In genomic region chr7:150898475-150899011, GRCh38 we compare ENCODE assay signal across 1 cellular context.
TF ChIP-seq lines count a peak whose summit lies in the region.

No MANE protein-coding gene starts in this region.

TF ChIP-seq in K562, 482 proteins besides CTCF, POLR2A, EP300 and RAD21 (continued from another document and continues in another):
- TF ChIP-seq CUX1 (CRISPR knock-in tag; IDR thresholded peaks at IDR 0.05) (no peak), GABPA (tag; conservative IDR thresholded peaks at IDR 0.05; ENCODE audit: low read depth) (no peak), KDM4B (IDR thresholded peaks at IDR 0.05; ENCODE audit: borderline replicate concordance in 2 of 2, low read depth in 1 of 2) (no peak), CBX2 (IDR thresholded peaks at IDR 0.05; ENCODE audit: insufficient read depth, low read length, poor library complexity, severe bottlenecking) (no peak), NFYB (IDR thresholded peaks at IDR 0.05; ENCODE audit: extremely low read depth, insufficient read length) (no peak), ATF2 (CRISPR knock-in tag; IDR thresholded peaks at IDR 0.05) (no peak), ZNF146 (CRISPR knock-in tag; IDR thresholded peaks at IDR 0.05; ENCODE audit: unreplicated experiment) (no peak), SMARCE1 (IDR thresholded peaks at IDR 0.05) (no peak), SP1 (CRISPR knock-in tag; IDR thresholded peaks at IDR 0.05) (no peak), ATF4 (CRISPR knock-in tag; IDR thresholded peaks at IDR 0.05) (no peak), ZNF24 (IDR thresholded peaks at IDR 0.05) (peak; percentile 76), SRSF3 (IDR thresholded peaks at IDR 0.05; ENCODE audit: insufficient read depth, low read length) (no peak), SP2 (IDR thresholded peaks at IDR 0.05; ENCODE audit: extremely low read depth, low read depth, low read length, poor library complexity, severe bottlenecking) (no peak), ZNF316 (IDR thresholded peaks at IDR 0.05) (no peak), NR1H2 (CRISPR knock-in tag; IDR thresholded peaks at IDR 0.05) (no peak), CAMTA2 (CRISPR knock-in tag; conservative IDR thresholded peaks at IDR 0.05) (no peak), MTA2 (IDR thresholded peaks at IDR 0.05; ENCODE audit: low read depth) (no peak), ILF3 (IDR thresholded peaks at IDR 0.05; ENCODE audit: borderline replicate concordance) (no peak), CBFA2T3 (IDR thresholded peaks at IDR 0.05) (no peak), ZMIZ1 (IDR thresholded peaks at IDR 0.05; ENCODE audit: low read depth in 2 of 2, low read length in 2 of 2) (peak; percentile 39 to 73; a peak in 1 of 4 replicates), SRSF9 (IDR thresholded peaks at IDR 0.05; ENCODE audit: borderline replicate concordance, low read depth, low read length) (no peak), FOXJ2 (tag; IDR thresholded peaks at IDR 0.05) (0 out of 2 replicates have a peak, but pooled peaks have one; percentile 8), NFE2 (IDR thresholded peaks at IDR 0.05; ENCODE audit: low read depth) (no peak), SFPQ (IDR thresholded peaks at IDR 0.05; ENCODE audit: low read depth, low read length) (no peak), ATF1 (CRISPR knock-in tag; IDR thresholded peaks at IDR 0.05) (no peak), ATF1 (tag; IDR thresholded peaks at IDR 0.05) (no peak), ZNF311 (CRISPR knock-in tag; IDR thresholded peaks at IDR 0.05) (no peak), PCBP2 (IDR thresholded peaks at IDR 0.05; ENCODE audit: low read depth, low read length, poor library complexity, severe bottlenecking) (no peak), ZNF121 (CRISPR knock-in tag; conservative IDR thresholded peaks at IDR 0.05) (no peak), ZNF134 (CRISPR knock-in tag; conservative IDR thresholded peaks at IDR 0.05) (no peak), FOXM1 (IDR thresholded peaks at IDR 0.05; ENCODE audit: low read depth) (no peak), FOXM1 (CRISPR knock-in tag; IDR thresholded peaks at IDR 0.05; ENCODE audit: low read depth) (no peak), PKNOX1 (IDR thresholded peaks at IDR 0.05) (no peak), ZC3H8 (IDR thresholded peaks at IDR 0.05) (peak; percentile 86), ZKSCAN8 (CRISPR knock-in tag; IDR thresholded peaks at IDR 0.05) (no peak), ZNF668 (CRISPR knock-in tag; IDR thresholded peaks at IDR 0.05) (no peak), KLF16 (IDR thresholded peaks at IDR 0.05) (peak; percentile 52), RBFOX2 (IDR thresholded peaks at IDR 0.05; ENCODE audit: low read depth, low read length) (peak; percentile 38; the same call in 1 of the 2 replicates), CHAMP1 (IDR thresholded peaks at IDR 0.05) (no peak), SRSF7 (optimal IDR thresholded peaks at IDR 0.05; ENCODE audit: low read depth, low read length) (no peak), WHSC1 (IDR thresholded peaks at IDR 0.05; ENCODE audit: low read length) (no peak), NFRKB (IDR thresholded peaks at IDR 0.05; ENCODE audit: low read depth) (no peak), PRPF4 (IDR thresholded peaks at IDR 0.05; ENCODE audit: insufficient read depth, low read depth, low read length, poor library complexity, severe bottlenecking) (no peak), HES1 (IDR thresholded peaks at IDR 0.05; ENCODE audit: low read depth) (no peak), SIX5 (IDR thresholded peaks at IDR 0.05; ENCODE audit: borderline replicate concordance in 1 of 2, insufficient read depth in 1 of 2, low read depth in 1 of 2, low read length in 2 of 2) (no peak), POLR2AphosphoS5 (IDR thresholded peaks at IDR 0.05; ENCODE audit: control insufficient read depth, insufficient read depth, low read depth, low read length) (no peak), ZNF740 (CRISPR knock-in tag; IDR thresholded peaks at IDR 0.05) (no peak), ZNF740 (tag; IDR thresholded peaks at IDR 0.05) (no peak), TRIM28 (IDR thresholded peaks at IDR 0.05) (no peak)
